In genomic region chr16:86220552-86220951, GRCh38 we compare ENCODE assay signal across 25 cellular contexts.
DNase-seq lines count a peak whose midpoint lies in the region; ATAC-seq, FAIRE-seq and TF ChIP-seq lines count a peak whose summit lies in the region.
"Had no signal": no experiment of that assay in that cellular context is flagged by ENCODE, and none has a peak within 500 bp of the region (broad histone marks: within the 10 kb centered on the region; RNA-seq: fewer than 3 reads in every experiment).

No MANE protein-coding gene starts in this region.

- CTCF ChIA-PET in IMR-90 (lab: Yijun Ruan, JAX), result interaction anchor here (1.1 to 1.2 kb wide), 2 partner anchors 31 to 82 kb away, joined by 3 to 5 read pairs; no protein-coding TSS in a partner anchor

- peak overlapping the region; percentile 98 for H3K4ac ChIP-seq in IMR-90 (ENCODE audit: low read depth, low read length)

- FAIRE-seq in astrocyte (lab: Jason Lieb, UNC), result no peak
- FAIRE-seq: A204.1, GM12878, GM19239 had no signal

- TF ChIP-seq POLR2A in IMR-90 (IDR thresholded peaks at IDR 0.05; ENCODE audit: low read depth, low read length), result peak; percentile 29; the same call in 1 of the 2 replicates
- no peak for TF ChIP-seq POLR2A in sigmoid colon (IDR thresholded peaks at IDR 0.05)

- peak overlapping the region; percentile 98 for H4K91ac ChIP-seq in IMR-90 (ENCODE audit: insufficient read depth, low read depth, low read length)

- intact Hi-C loops in IMR-90 (cut with micrococcal nuclease) (loop anchor here (2.0 to 5.0 kb wide), 6 partner anchors 50 to 398 kb away; no protein-coding TSS in a partner anchor), sigmoid colon (cut with DNase I) (no loop called here), left lung (cut with DNase I) (no loop called here)

- TF ChIP-seq CTCF in IMR-90 (conservative IDR thresholded peaks at IDR 0.05; ENCODE audit: low read depth, low read length), result no peak
- no peak for TF ChIP-seq CTCF in astrocyte (IDR thresholded peaks at IDR 0.05; ENCODE audit: insufficient read depth, low read depth, low read length)
- no peak for TF ChIP-seq CTCF in sigmoid colon (IDR thresholded peaks at IDR 0.05)
- no peak for TF ChIP-seq CTCF in left lung (IDR thresholded peaks at IDR 0.05)

- no peak for TF ChIP-seq EP300 in sigmoid colon (IDR thresholded peaks at IDR 0.05)

- H3K27ac Mint-ChIP-seq in astrocyte (ENCODE audit: unreplicated experiment), result no peak overlapping the region
- H3K27ac Mint-ChIP-seq: CD8-positive, alpha-beta T cell had no signal

- peak overlapping the region; percentile 83 to 98 for H4K8ac ChIP-seq in IMR-90 (ENCODE audit: low read depth in 2 of 2, low read length in 2 of 2)

- no peaks in the 10 kb centered on the region for H3K36me3 Mint-ChIP-seq in astrocyte (ENCODE audit: low read depth, unreplicated experiment)
- H3K36me3 Mint-ChIP-seq: CD8-positive, alpha-beta T cell had no signal

- no peaks in the 10 kb centered on the region for H3K9me3 Mint-ChIP-seq in astrocyte (ENCODE audit: unreplicated experiment)
- H3K9me3 Mint-ChIP-seq: CD8-positive, alpha-beta T cell had no signal

- peaks cover 53% of the 10 kb centered on the region for H3K27me3 Mint-ChIP-seq in astrocyte (ENCODE audit: low read depth, unreplicated experiment)

- H2BK120ac ChIP-seq in IMR-90 (ENCODE audit: low read depth, low read length), result peak overlapping the region; percentile 100

- peaks cover 27% of the 10 kb centered on the region for H3K4me1 ChIP-seq in IMR-90 (ENCODE audit: control insufficient read depth, insufficient read depth, low read length)
- peaks cover 17% of the 10 kb centered on the region for H3K4me1 ChIP-seq in astrocyte (ENCODE audit: insufficient read depth, low read length)
- H3K4me1 ChIP-seq in sigmoid colon, result peaks cover 0 to 7% (median 0%) of the 10 kb centered on the region in 4 donors
- H3K4me1 ChIP-seq in left lung, result no peaks in the 10 kb centered on the region

- no peaks in the 10 kb centered on the region for H3K36me3 ChIP-seq in IMR-90 (ENCODE audit: control insufficient read depth, insufficient read depth, low read length)
- no peaks in the 10 kb centered on the region for H3K36me3 ChIP-seq in astrocyte (ENCODE audit: insufficient read depth, low read length)
- no peaks in the 10 kb centered on the region for H3K36me3 ChIP-seq in sigmoid colon
- no peaks in the 10 kb centered on the region for H3K36me3 ChIP-seq in left lung
- H3K36me3 ChIP-seq: BLaER1 treated with 17β-estradiol and CSF1 and Interleukin-3, amounts not matched to agents 10 nM and 100 nM had no signal

- DNase-seq in IMR-90 (peak; percentile 64), astrocyte (ENCODE audit: low read depth) (peak; percentile 19), fibroblast of peridontal ligament (ENCODE audit: extremely low read depth) (peak; percentile 75), sigmoid colon (peak; percentile 33), left lung (no peak), iPS-NIHi11 (ENCODE audit: low spot score) (no peak)
- no peak for DNase-seq in stimulated activated naive CD8-positive, alpha-beta T cell treated with anti-CD3 and anti-CD28 coated beads, Interleukin-15, Interleukin-2, amounts not matched to agents 100 U/mL and 50 U/mL, for 24 hours
- no peak for DNase-seq in activated CD4-positive, alpha-beta T cell treated with anti-CD3 and anti-CD28 coated beads for 4 hours
- DNase-seq: Calu3; CD8-positive, alpha-beta T cell; GF-D8; KBM-7; NCI-H1105 treated with DMSO at 0.1 percent for 48 hours; NCI-H1694 treated with DMSO at 0.1 percent for 48 hours; NCI-H2107; NCI-H2227 treated with DMSO at 0.1 percent for 48 hours; NCI-H510A treated with DMSO at 0.1 percent for 48 hours; NCI-H774; OCI-M1; SIG-M5 had no signal

- H3K27me3 ChIP-seq in IMR-90 (ENCODE audit: control insufficient read depth, insufficient read depth, low read length) (no peaks in the 10 kb centered on the region), astrocyte (ENCODE audit: insufficient read depth, low read length) (peaks cover 6% of the 10 kb centered on the region), sigmoid colon (no peaks in the 10 kb centered on the region), left lung (peaks cover 0 to 5% of the 10 kb centered on the region in 2 donors)

- no peak overlapping the region for H2AFZ ChIP-seq in IMR-90 (replicated peaks; ENCODE audit: low read length, poor library complexity)
- no peak overlapping the region for H2AFZ ChIP-seq in astrocyte (ENCODE audit: low read depth, low read length)

- no peaks in the 10 kb centered on the region for H3K79me2 ChIP-seq in astrocyte (ENCODE audit: insufficient read depth, low read length)

- H2AK5ac ChIP-seq in IMR-90 (ENCODE audit: low read depth, low read length), result peak overlapping the region; percentile 97

- peak overlapping the region; percentile 98 for H3K18ac ChIP-seq in IMR-90 (ENCODE audit: low read depth, low read length)

- H3K79me1 ChIP-seq in IMR-90 (ENCODE audit: low read depth in 1 of 2, low read length in 2 of 2), result peaks cover 4 to 50% of the 10 kb centered on the region in 2 experiments; a peak in 3 of 4 replicates

- dilution Hi-C loops in IMR-90 (cut with HindIII; ENCODE audit: low sequenced_read_pairs, unreplicated experiment), result no loop called here

- in situ Hi-C loops in IMR-90 (cut with MboI; ENCODE audit: low sequenced_read_pairs), result loop anchor here (5.0 to 10.0 kb wide), 4 partner anchors 74 to 292 kb away; partner anchors contain the start of gene FOXF1

- no peak overlapping the region for H3K4me3 Mint-ChIP-seq in astrocyte (ENCODE audit: unreplicated experiment)
- H3K4me3 Mint-ChIP-seq: CD8-positive, alpha-beta T cell had no signal

- H2BK5ac ChIP-seq in IMR-90 (ENCODE audit: low read depth, low read length, poor library complexity, severe bottlenecking), result peak overlapping the region; percentile 99

- H3K14ac ChIP-seq in IMR-90 (replicated peaks; ENCODE audit: low read depth, low read length), result peak overlapping the region; percentile 99

- H3K9me3 ChIP-seq in IMR-90 (ENCODE audit: control insufficient read depth, insufficient read depth, low read length) (no peaks in the 10 kb centered on the region), astrocyte (ENCODE audit: insufficient read depth, low read depth, low read length) (no peaks in the 10 kb centered on the region), sigmoid colon (no peaks in the 10 kb centered on the region), left lung (no peaks in the 10 kb centered on the region)
- H3K9me3 ChIP-seq: BLaER1 treated with 17β-estradiol and CSF1 and Interleukin-3, amounts not matched to agents 10 nM and 100 nM had no signal

- H3K9ac ChIP-seq in IMR-90 (ENCODE audit: low read depth, low read length) (peak overlapping the region; percentile 60), astrocyte (ENCODE audit: low read length) (no peak overlapping the region)
- H3K9ac ChIP-seq: BLaER1 treated with 17β-estradiol and CSF1 and Interleukin-3, amounts not matched to agents 10 nM and 100 nM had no signal

- H3K4me1 Mint-ChIP-seq in astrocyte (ENCODE audit: low read depth, unreplicated experiment), result peaks cover 5% of the 10 kb centered on the region

- peaks cover 30% of the 10 kb centered on the region for H3K9me1 ChIP-seq in IMR-90 (ENCODE audit: insufficient read depth, low read length)

- peak overlapping the region; percentile 59 for H2AK9ac ChIP-seq in IMR-90 (replicated peaks; ENCODE audit: low read depth, low read length, poor library complexity)

- H3K27ac ChIP-seq in IMR-90 (ENCODE audit: insufficient read depth, low read length), result peak overlapping the region; percentile 96
- no peak overlapping the region for H3K27ac ChIP-seq in astrocyte (ENCODE audit: low read depth, low read length)
- no peak overlapping the region for H3K27ac ChIP-seq in sigmoid colon
- no peak overlapping the region for H3K27ac ChIP-seq in left lung
- H3K27ac ChIP-seq: BLaER1 treated with 17β-estradiol and CSF1 and Interleukin-3, amounts not matched to agents 10 nM and 100 nM; RWPE1 had no signal

- H4K5ac ChIP-seq in IMR-90 (ENCODE audit: low read depth, low read length), result peak overlapping the region; percentile 96

- H3K56ac ChIP-seq in IMR-90 (ENCODE audit: extremely low read depth, insufficient read depth, low read length), result peak overlapping the region; percentile 100

- peak overlapping the region; percentile 89 for H3K4me2 ChIP-seq in IMR-90 (ENCODE audit: low read depth, low read length)
- H3K4me2 ChIP-seq in astrocyte (ENCODE audit: low read length), result peak overlapping the region; percentile 24
- H3K4me2 ChIP-seq: BLaER1 treated with 17β-estradiol and CSF1 and Interleukin-3, amounts not matched to agents 10 nM and 100 nM had no signal

- H4K20me1 ChIP-seq in IMR-90 (ENCODE audit: insufficient read depth, low read length) (no peaks in the 10 kb centered on the region), astrocyte (ENCODE audit: insufficient read depth, low read length) (no peaks in the 10 kb centered on the region)

- H3K4me3 ChIP-seq in IMR-90 (ENCODE audit: insufficient read depth, low read depth, low read length) (no peak overlapping the region), astrocyte (ENCODE audit: insufficient read depth, low read depth, low read length) (no peak overlapping the region), sigmoid colon (no peak overlapping the region), left lung (no peak overlapping the region)
- H3K4me3 ChIP-seq: BLaER1 treated with 17β-estradiol and CSF1 and Interleukin-3, amounts not matched to agents 10 nM and 100 nM; GM12878 had no signal

- peak overlapping the region; percentile 100 for H3K23ac ChIP-seq in IMR-90 (ENCODE audit: low read depth, low read length)

- TF ChIP-seq RAD21 in IMR-90 (IDR thresholded peaks at IDR 0.05; ENCODE audit: low read length), result no peak

- ATAC-seq in IMR-90 (ENCODE audit: low read depth) (no peak), left lung (no peak)
- no peak for ATAC-seq in stimulated activated naive CD8-positive, alpha-beta T cell treated with anti-CD3 and anti-CD28 coated beads, Interleukin-15, Interleukin-2, amounts not matched to agents 100 U/mL and 50 U/mL, for 24 hours
- ATAC-seq: CD8-positive, alpha-beta T cell; GM12878 had no signal

- BruUV-seq in IMR-90 (replicated peaks; lab: Mats Ljungman, UMichigan), result no TSS peak

- peak overlapping the region; percentile 83; the same call in 2 of the 3 replicates for H2BK15ac ChIP-seq in IMR-90 (ENCODE audit: low read depth, low read length)

- POLR2A ChIA-PET in IMR-90 (lab: Charles Lee; ENCODE audit: unreplicated experiment), result interaction anchor here (0.6 to 2.9 kb wide), 6 partner anchors 54 to 297 kb away, joined by 3 to 21 read pairs (median 8); partner anchors contain the start of gene FOXF1

- H2BK20ac ChIP-seq in IMR-90 (ENCODE audit: low read depth, low read length), result peak overlapping the region; percentile 99

TF ChIP-seq in IMR-90, 13 proteins besides CTCF, POLR2A, EP300 and RAD21:
- TF ChIP-seq RFX5 (IDR thresholded peaks at IDR 0.05; ENCODE audit: low read depth, low read length) (no peak), CEBPB (IDR thresholded peaks at IDR 0.05; ENCODE audit: low read depth, low read length) (peak; percentile 53)
TF ChIP-seq in IMR-90: peak in this region for 1.

Comparison
In these comparisons a context has a peak if more than half of its experiments do, and no peak if none do; other contexts are left out.
1. DNase-seq: peak in IMR-90 (single experiment), astrocyte (single experiment), fibroblast of peridontal ligament (single experiment) and sigmoid colon (single experiment); none in left lung (0 of 2), stimulated activated naive CD8-positive, alpha-beta T cell treated with anti-CD3 and anti-CD28 coated beads, Interleukin-15, Interleukin-2, amounts not matched to agents 100 U/mL and 50 U/mL, for 24 hours (single experiment), activated CD4-positive, alpha-beta T cell treated with anti-CD3 and anti-CD28 coated beads for 4 hours (0 of 2) and iPS-NIHi11 (single experiment).